22 cellular contexts compared by ENCODE assay signal in genomic region chr19:33445752-33446070, GRCh38.
A peak's percentile ranks its signal among the peaks of the same experiment; 100 is the strongest.
DNase-seq lines count a peak whose midpoint lies in the region; ATAC-seq, FAIRE-seq and TF ChIP-seq lines count a peak whose summit lies in the region.
"Had no signal": no experiment of that assay in that cellular context is flagged by ENCODE, and none has a peak within 500 bp of the region (broad histone marks: within the 10 kb centered on the region; RNA-seq: fewer than 3 reads in every experiment).

No MANE protein-coding gene starts in this region.

- no peak overlapping the region for H3K27ac ChIP-seq in left ventricle myocardium inferior (replicated peaks)
- H3K27ac ChIP-seq in lower lobe of right lung = no peak overlapping the region
- no peak overlapping the region for H3K27ac ChIP-seq in suprapubic skin
- H3K27ac ChIP-seq: Peyer's patch had no signal

- CTCF ChIA-PET in WTC11 (lab: Charles Lee) = no interaction called here

- no peak for FAIRE-seq in H54 (lab: Jason Lieb, UNC)
- FAIRE-seq: GM12878, H1 had no signal

- H3K27me3 ChIP-seq in left ventricle myocardium inferior (ENCODE audit: low read depth) = no peaks in the 10 kb centered on the region
- H3K27me3 ChIP-seq in lower lobe of right lung (ENCODE audit: low read depth) = no peaks in the 10 kb centered on the region
- H3K27me3 ChIP-seq in suprapubic skin = no peaks in the 10 kb centered on the region
- H3K27me3 ChIP-seq: Peyer's patch had no signal

- WGBS in suprapubic skin = 94% methylated on average over 6 of the region's 7 CpGs

- TF ChIP-seq POLR2A in suprapubic skin (IDR thresholded peaks at IDR 0.05) (no peak), H54 (IDR thresholded peaks at IDR 0.05; ENCODE audit: low read depth, low read length) (no peak)

- no peak overlapping the region for H3K4me3 Mint-ChIP-seq in WTC11
- no peak overlapping the region for H3K4me3 Mint-ChIP-seq in natural killer cell
- H3K4me3 Mint-ChIP-seq: CD4-positive, alpha-beta T cell had no signal

- TF ChIP-seq CTCF in left ventricle myocardium inferior (IDR thresholded peaks at IDR 0.05; ENCODE audit: borderline replicate concordance) (no peak), WTC11 (IDR thresholded peaks at IDR 0.05) (no peak), lower lobe of right lung (IDR thresholded peaks at IDR 0.05) (no peak), suprapubic skin (IDR thresholded peaks at IDR 0.05) (no peak), natural killer cell (IDR thresholded peaks at IDR 0.05) (no peak)

- H3K27ac Mint-ChIP-seq in WTC11 (no peak overlapping the region), natural killer cell (peak overlapping the region in 1 of 2 donors; percentile 29)
- H3K27ac Mint-ChIP-seq: CD4-positive, alpha-beta T cell had no signal

- H3K36me3 ChIP-seq in left ventricle myocardium inferior = peaks cover 20% of the 10 kb centered on the region
- H3K36me3 ChIP-seq in lower lobe of right lung = peaks cover 14% of the 10 kb centered on the region
- H3K36me3 ChIP-seq in suprapubic skin = no peaks in the 10 kb centered on the region

- DNase-seq in left ventricle myocardium inferior = peak; percentile 8
- no peak for DNase-seq in Right ventricle myocardium inferior (ENCODE audit: missing footprints)
- peak; percentile 2 for DNase-seq in WTC11 (ENCODE audit: low spot score)
- DNase-seq in lower lobe of right lung = peak; percentile 21
- peak; percentile 48 to 56 for DNase-seq in suprapubic skin (ENCODE audit: low spot score in 2 of 2)
- no peak for DNase-seq in H54 (ENCODE audit: insufficient read length, low spot score)
- no peak for DNase-seq in natural killer cell
- DNase-seq: CD4-positive, alpha-beta T cell; DMS 273 treated with DMSO at 0.1 percent for 48 hours; DND-41; Kasumi-1; NCI-H1417; NCI-H1694 treated with DMSO at 0.1 percent for 48 hours; NCI-H2081 treated with DMSO at 0.1 percent for 48 hours; NCI-H2171 treated with DMSO at 0.1 percent for 48 hours; NCI-H524 treated with DMSO at 0.1 percent for 48 hours; NCI-H82 had no signal

- H3K4me3 ChIP-seq in left ventricle myocardium inferior (no peak overlapping the region), lower lobe of right lung (no peak overlapping the region), suprapubic skin (no peak overlapping the region)
- H3K4me3 ChIP-seq: GM12878, Peyer's patch had no signal

- H3K9me3 Mint-ChIP-seq in WTC11 (no peaks in the 10 kb centered on the region), natural killer cell (no peaks in the 10 kb centered on the region)
- H3K9me3 Mint-ChIP-seq: CD4-positive, alpha-beta T cell had no signal

- POLR2A ChIA-PET in WTC11 (lab: Charles Lee) = no interaction called here

- no peak for TF ChIP-seq EP300 in suprapubic skin (IDR thresholded peaks at IDR 0.05)

- ATAC-seq in Right ventricle myocardium inferior = no peak
- no peak for ATAC-seq in WTC11
- ATAC-seq in lower lobe of right lung = no peak
- no peak for ATAC-seq in HG03354 (IDR thresholded peaks at IDR 0.05; ENCODE audit: poor library complexity, severe bottlenecking, unreplicated experiment)
- no peak for ATAC-seq in natural killer cell
- ATAC-seq: GM12878 had no signal

- no peaks in the 10 kb centered on the region for H3K27me3 Mint-ChIP-seq in WTC11 (ENCODE audit: low read depth)
- no peaks in the 10 kb centered on the region for H3K27me3 Mint-ChIP-seq in natural killer cell (ENCODE audit: low read depth in 2 of 2)
- H3K27me3 Mint-ChIP-seq: CD4-positive, alpha-beta T cell had no signal

- H3K36me3 Mint-ChIP-seq in WTC11 = no peaks in the 10 kb centered on the region
- H3K36me3 Mint-ChIP-seq in natural killer cell = no peaks in the 10 kb centered on the region

- H3K4me1 ChIP-seq in left ventricle myocardium inferior (no peaks in the 10 kb centered on the region), lower lobe of right lung (no peaks in the 10 kb centered on the region), suprapubic skin (no peaks in the 10 kb centered on the region)
- H3K4me1 ChIP-seq: Caco-2, Peyer's patch had no signal

- H3K9me3 ChIP-seq in left ventricle myocardium inferior (replicated peaks) (no peaks in the 10 kb centered on the region), lower lobe of right lung (no peaks in the 10 kb centered on the region), suprapubic skin (no peaks in the 10 kb centered on the region)
- H3K9me3 ChIP-seq: Caco-2, Peyer's patch had no signal

- intact Hi-C loops in left ventricle myocardium inferior (cut with micrococcal nuclease) (no loop called here), Right ventricle myocardium inferior (cut with DNase I) (no loop called here), lower lobe of right lung (cut with DNase I) (no loop called here), natural killer cell (cut with micrococcal nuclease) (no loop called here)

- H3K4me1 Mint-ChIP-seq in WTC11 (no peaks in the 10 kb centered on the region), natural killer cell (peaks cover 10 to 12% of the 10 kb centered on the region in 2 donors)

TF ChIP-seq in WTC11, 78 proteins besides CTCF, POLR2A, EP300 and RAD21 (continues in another document):
- TF ChIP-seq SP1 (CRISPR knock-in tag; conservative IDR thresholded peaks at IDR 0.05) = no peak
- no peak for TF ChIP-seq ZNF317 (CRISPR knock-in tag; IDR thresholded peaks at IDR 0.05; ENCODE audit: borderline replicate concordance, low read depth)
- TF ChIP-seq, protein P1, sequence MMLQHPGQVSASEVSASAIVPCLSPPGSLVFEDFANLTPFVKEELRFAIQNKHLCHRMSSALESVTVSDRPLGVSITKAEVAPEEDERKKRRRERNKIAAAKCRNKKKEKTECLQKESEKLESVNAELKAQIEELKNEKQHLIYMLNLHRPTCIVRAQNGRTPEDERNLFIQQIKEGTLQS (CRISPR knock-in tag; conservative IDR thresholded peaks at IDR 0.05) = no peak
- TF ChIP-seq, protein P2, sequence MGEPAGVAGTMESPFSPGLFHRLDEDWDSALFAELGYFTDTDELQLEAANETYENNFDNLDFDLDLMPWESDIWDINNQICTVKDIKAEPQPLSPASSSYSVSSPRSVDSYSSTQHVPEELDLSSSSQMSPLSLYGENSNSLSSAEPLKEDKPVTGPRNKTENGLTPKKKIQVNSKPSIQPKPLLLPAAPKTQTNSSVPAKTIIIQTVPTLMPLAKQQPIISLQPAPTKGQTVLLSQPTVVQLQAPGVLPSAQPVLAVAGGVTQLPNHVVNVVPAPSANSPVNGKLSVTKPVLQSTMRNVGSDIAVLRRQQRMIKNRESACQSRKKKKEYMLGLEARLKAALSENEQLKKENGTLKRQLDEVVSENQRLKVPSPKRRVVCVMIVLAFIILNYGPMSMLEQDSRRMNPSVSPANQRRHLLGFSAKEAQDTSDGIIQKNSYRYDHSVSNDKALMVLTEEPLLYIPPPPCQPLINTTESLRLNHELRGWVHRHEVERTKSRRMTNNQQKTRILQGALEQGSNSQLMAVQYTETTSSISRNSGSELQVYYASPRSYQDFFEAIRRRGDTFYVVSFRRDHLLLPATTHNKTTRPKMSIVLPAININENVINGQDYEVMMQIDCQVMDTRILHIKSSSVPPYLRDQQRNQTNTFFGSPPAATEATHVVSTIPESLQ (CRISPR knock-in tag; IDR thresholded peaks at IDR 0.05) = no peak
- TF ChIP-seq FOXP1 (CRISPR knock-in tag; IDR thresholded peaks at IDR 0.05; ENCODE audit: borderline replicate concordance) = no peak
- no peak for TF ChIP-seq EMX1 (CRISPR knock-in tag; IDR thresholded peaks at IDR 0.05)
- TF ChIP-seq, protein P3, sequence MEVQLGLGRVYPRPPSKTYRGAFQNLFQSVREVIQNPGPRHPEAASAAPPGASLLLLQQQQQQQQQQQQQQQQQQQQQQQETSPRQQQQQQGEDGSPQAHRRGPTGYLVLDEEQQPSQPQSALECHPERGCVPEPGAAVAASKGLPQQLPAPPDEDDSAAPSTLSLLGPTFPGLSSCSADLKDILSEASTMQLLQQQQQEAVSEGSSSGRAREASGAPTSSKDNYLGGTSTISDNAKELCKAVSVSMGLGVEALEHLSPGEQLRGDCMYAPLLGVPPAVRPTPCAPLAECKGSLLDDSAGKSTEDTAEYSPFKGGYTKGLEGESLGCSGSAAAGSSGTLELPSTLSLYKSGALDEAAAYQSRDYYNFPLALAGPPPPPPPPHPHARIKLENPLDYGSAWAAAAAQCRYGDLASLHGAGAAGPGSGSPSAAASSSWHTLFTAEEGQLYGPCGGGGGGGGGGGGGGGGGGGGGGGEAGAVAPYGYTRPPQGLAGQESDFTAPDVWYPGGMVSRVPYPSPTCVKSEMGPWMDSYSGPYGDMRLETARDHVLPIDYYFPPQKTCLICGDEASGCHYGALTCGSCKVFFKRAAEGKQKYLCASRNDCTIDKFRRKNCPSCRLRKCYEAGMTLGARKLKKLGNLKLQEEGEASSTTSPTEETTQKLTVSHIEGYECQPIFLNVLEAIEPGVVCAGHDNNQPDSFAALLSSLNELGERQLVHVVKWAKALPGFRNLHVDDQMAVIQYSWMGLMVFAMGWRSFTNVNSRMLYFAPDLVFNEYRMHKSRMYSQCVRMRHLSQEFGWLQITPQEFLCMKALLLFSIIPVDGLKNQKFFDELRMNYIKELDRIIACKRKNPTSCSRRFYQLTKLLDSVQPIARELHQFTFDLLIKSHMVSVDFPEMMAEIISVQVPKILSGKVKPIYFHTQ (CRISPR knock-in tag; IDR thresholded peaks at IDR 0.05) = no peak
- no peak for TF ChIP-seq OVOL2 (CRISPR knock-in tag; IDR thresholded peaks at IDR 0.05; ENCODE audit: borderline replicate concordance)
- TF ChIP-seq MYBL2 (CRISPR knock-in tag; IDR thresholded peaks at IDR 0.05) = no peak
- TF ChIP-seq TEAD4 (CRISPR knock-in tag; IDR thresholded peaks at IDR 0.05) = no peak
- TF ChIP-seq, protein P4, sequence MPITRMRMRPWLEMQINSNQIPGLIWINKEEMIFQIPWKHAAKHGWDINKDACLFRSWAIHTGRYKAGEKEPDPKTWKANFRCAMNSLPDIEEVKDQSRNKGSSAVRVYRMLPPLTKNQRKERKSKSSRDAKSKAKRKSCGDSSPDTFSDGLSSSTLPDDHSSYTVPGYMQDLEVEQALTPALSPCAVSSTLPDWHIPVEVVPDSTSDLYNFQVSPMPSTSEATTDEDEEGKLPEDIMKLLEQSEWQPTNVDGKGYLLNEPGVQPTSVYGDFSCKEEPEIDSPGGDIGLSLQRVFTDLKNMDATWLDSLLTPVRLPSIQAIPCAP (CRISPR knock-in tag; IDR thresholded peaks at IDR 0.05) = no peak
- TF ChIP-seq ZNF138 (CRISPR knock-in tag; conservative IDR thresholded peaks at IDR 0.05) = no peak
- no peak for TF ChIP-seq GRHL2 (CRISPR knock-in tag; IDR thresholded peaks at IDR 0.05; ENCODE audit: insufficient replicate concordance, severe bottlenecking)
- TF ChIP-seq ZNF263 (CRISPR knock-in tag; IDR thresholded peaks at IDR 0.05; ENCODE audit: low read depth) = no peak

Comparison
In these comparisons a context has a peak if more than half of its experiments do, and no peak if none do; other contexts are left out.
1. DNase-seq: peak in left ventricle myocardium inferior (single experiment), WTC11 (single experiment), lower lobe of right lung (single experiment) and suprapubic skin (2 of 2); none in Right ventricle myocardium inferior (single experiment), H54 (single experiment) and natural killer cell (single experiment).